In genomic region chr5:158378931-158379330, GRCh38 we compare ENCODE assay signal across 18 cellular contexts.
DNase-seq lines count a peak whose midpoint lies in the region; ATAC-seq, FAIRE-seq and TF ChIP-seq lines count a peak whose summit lies in the region.
"Had no signal": no experiment of that assay in that cellular context is flagged by ENCODE, and none has a peak within 500 bp of the region (broad histone marks: within the 10 kb centered on the region; RNA-seq: fewer than 3 reads in every experiment).

No MANE protein-coding gene starts in this region.

- ATAC-seq in GM21737 (IDR thresholded peaks at IDR 0.05; ENCODE audit: unreplicated experiment) = no peak
- ATAC-seq: K562 had no signal

- H3K9ac ChIP-seq in astrocyte (ENCODE audit: low read length) = no peak overlapping the region
- no peak overlapping the region for H3K9ac ChIP-seq in neural progenitor cell
- H3K9ac ChIP-seq: GM23248 had no signal

- no peaks in the 10 kb centered on the region for H4K20me1 ChIP-seq in astrocyte (ENCODE audit: insufficient read depth, low read length)
- no peaks in the 10 kb centered on the region for H4K20me1 ChIP-seq in neural progenitor cell (ENCODE audit: low read depth)

- H3K4me2 ChIP-seq in astrocyte (ENCODE audit: low read length) (no peak overlapping the region), neural progenitor cell (no peak overlapping the region)

- H3K36me3 ChIP-seq in astrocyte (ENCODE audit: insufficient read depth, low read length) (no peaks in the 10 kb centered on the region), neural progenitor cell (no peaks in the 10 kb centered on the region), sigmoid colon (no peaks in the 10 kb centered on the region)
- H3K36me3 ChIP-seq: BE2C had no signal

- H3K9me3 ChIP-seq in astrocyte (ENCODE audit: insufficient read depth, low read depth, low read length) (no peaks in the 10 kb centered on the region), neural progenitor cell (ENCODE audit: low read depth) (no peaks in the 10 kb centered on the region), sigmoid colon (peaks cover 0 to 5% (median 0%) of the 10 kb centered on the region in 4 donors)
- H3K9me3 ChIP-seq: BE2C had no signal

- H3K4me3 Mint-ChIP-seq in astrocyte (ENCODE audit: unreplicated experiment) (no peak overlapping the region), neural progenitor cell (no peak overlapping the region)
- H3K4me3 Mint-ChIP-seq: CD4-positive, CD25-positive, alpha-beta regulatory T cell; CD8-positive, alpha-beta memory T cell had no signal

- no peak for TF ChIP-seq CTCF in astrocyte (IDR thresholded peaks at IDR 0.05; ENCODE audit: insufficient read depth, low read depth, low read length)
- no peak for TF ChIP-seq CTCF in neural progenitor cell (IDR thresholded peaks at IDR 0.05)
- TF ChIP-seq CTCF in sigmoid colon (IDR thresholded peaks at IDR 0.05) = no peak

- H2AFZ ChIP-seq in astrocyte (ENCODE audit: low read depth, low read length) (no peak overlapping the region), neural progenitor cell (replicated peaks) (no peak overlapping the region)
- H2AFZ ChIP-seq: GM23248 had no signal

- DNase-seq in NCI-H82 (lab: John Stamatoyannopoulos, UW) (peak; percentile 78), astrocyte (ENCODE audit: low read depth) (no peak), neural progenitor cell (ENCODE audit: low spot score) (peak; percentile 62), HUDEP-2 (lab: John Stamatoyannopoulos, UW; ENCODE audit: unreplicated experiment in 76 of 76) (no peak), sigmoid colon (no peak)
- DNase-seq: ACHN; BE2C; CD4-positive, CD25-positive, alpha-beta regulatory T cell; CD8-positive, alpha-beta memory T cell; COR-L47; GDM1; GM23248; HCEC 1CT; IMR-90 had no signal

- 74 to 78% methylated on average over 4 of the region's 4 CpGs for WGBS in sigmoid colon, 2 donors

- H3K27me3 Mint-ChIP-seq in astrocyte (ENCODE audit: low read depth, unreplicated experiment) (no peaks in the 10 kb centered on the region), neural progenitor cell (ENCODE audit: insufficient read depth, low read depth) (peaks cover 2% of the 10 kb centered on the region)
- H3K27me3 Mint-ChIP-seq: CD4-positive, CD25-positive, alpha-beta regulatory T cell had no signal

- H3K9me3 Mint-ChIP-seq in astrocyte (ENCODE audit: unreplicated experiment) (peaks cover 4% of the 10 kb centered on the region), neural progenitor cell (peaks cover 4% of the 10 kb centered on the region)

- H3K79me2 ChIP-seq in astrocyte (ENCODE audit: insufficient read depth, low read length) = no peaks in the 10 kb centered on the region
- H3K79me2 ChIP-seq in neural progenitor cell (ENCODE audit: low read depth) = no peaks in the 10 kb centered on the region

- no peak for TF ChIP-seq POLR2A in sigmoid colon (IDR thresholded peaks at IDR 0.05)

- FAIRE-seq in astrocyte (lab: Jason Lieb, UNC) = no peak
- FAIRE-seq: A204.1, K562 had no signal

- H3F3A ChIP-seq in neural progenitor cell (ENCODE audit: low read depth) = peaks cover 11% of the 10 kb centered on the region

- H3K36me3 Mint-ChIP-seq in astrocyte (ENCODE audit: low read depth, unreplicated experiment) (peaks cover 3% of the 10 kb centered on the region), neural progenitor cell (no peaks in the 10 kb centered on the region)
- H3K36me3 Mint-ChIP-seq: CD4-positive, CD25-positive, alpha-beta regulatory T cell; CD8-positive, alpha-beta memory T cell had no signal

- no peaks in the 10 kb centered on the region for H3K27me3 ChIP-seq in astrocyte (ENCODE audit: insufficient read depth, low read length)
- no peaks in the 10 kb centered on the region for H3K27me3 ChIP-seq in neural progenitor cell
- H3K27me3 ChIP-seq in sigmoid colon = no peaks in the 10 kb centered on the region
- H3K27me3 ChIP-seq: BE2C had no signal

- peaks cover 35% of the 10 kb centered on the region for H3K4me1 Mint-ChIP-seq in astrocyte (ENCODE audit: low read depth, unreplicated experiment)
- H3K4me1 Mint-ChIP-seq in neural progenitor cell = peaks cover 24% of the 10 kb centered on the region
- H3K4me1 Mint-ChIP-seq: CD4-positive, CD25-positive, alpha-beta regulatory T cell; CD8-positive, alpha-beta memory T cell had no signal

- H3K4me3 ChIP-seq in astrocyte (ENCODE audit: insufficient read depth, low read depth, low read length) = no peak overlapping the region
- H3K4me3 ChIP-seq in neural progenitor cell = no peak overlapping the region
- no peak overlapping the region for H3K4me3 ChIP-seq in sigmoid colon
- H3K4me3 ChIP-seq: GM23248, K562 had no signal

- H3K27ac Mint-ChIP-seq in astrocyte (ENCODE audit: unreplicated experiment) (peak overlapping the region; percentile 27), neural progenitor cell (no peak overlapping the region)
- H3K27ac Mint-ChIP-seq: CD4-positive, CD25-positive, alpha-beta regulatory T cell had no signal

- TF ChIP-seq EP300 in sigmoid colon (IDR thresholded peaks at IDR 0.05) = no peak

- intact Hi-C loops in sigmoid colon (cut with DNase I) = no loop called here

- H3K27ac ChIP-seq in astrocyte (ENCODE audit: low read depth, low read length) = no peak overlapping the region
- peak overlapping the region; percentile 63 for H3K27ac ChIP-seq in neural progenitor cell
- no peak overlapping the region for H3K27ac ChIP-seq in sigmoid colon
- H3K27ac ChIP-seq: GM23248, HL-60 had no signal

- H3K4me1 ChIP-seq in astrocyte (ENCODE audit: insufficient read depth, low read length) (peaks cover 29% of the 10 kb centered on the region), neural progenitor cell (peaks cover 20% of the 10 kb centered on the region), sigmoid colon (peaks cover 0 to 16% (median 8%) of the 10 kb centered on the region in 4 donors)
- H3K4me1 ChIP-seq: BE2C had no signal

Comparison
In these comparisons a context has a peak if more than half of its experiments do, and no peak if none do; other contexts are left out.
1. DNase-seq: peak in NCI-H82 (single experiment) and neural progenitor cell (single experiment); none in astrocyte (single experiment), HUDEP-2 (0 of 76) and sigmoid colon (single experiment).